Comparison of ENCODE assay signal across 8 cellular contexts in the genomic region with DNA sequence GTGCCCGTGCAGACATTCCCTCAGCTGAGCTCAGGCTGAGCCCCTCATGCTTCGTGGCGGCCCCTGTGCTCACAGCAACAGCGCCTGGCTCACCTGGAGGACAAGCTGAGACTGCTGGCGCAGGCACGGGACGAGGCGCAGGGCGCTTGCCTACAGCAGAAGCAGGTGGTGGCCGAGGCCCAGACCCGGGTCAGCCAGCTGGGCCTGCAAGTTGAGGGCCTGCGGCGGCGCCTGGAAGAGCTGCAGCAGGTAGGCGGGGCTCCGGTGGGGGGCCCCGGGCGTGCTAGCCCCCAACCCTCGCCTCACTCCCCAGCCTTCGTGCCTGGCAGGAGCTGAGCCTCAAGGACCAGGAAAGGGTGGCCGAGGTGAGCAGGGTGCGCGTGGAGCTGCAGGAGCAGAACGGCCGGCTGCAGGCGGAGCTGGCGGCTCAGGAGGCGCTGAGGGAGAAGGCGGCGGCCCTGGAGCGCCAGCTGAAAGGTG. TPM values are rescaled to one million over a fixed set of nuclear protein-coding genes. Genes with fewer than 3 reads are reported as not detected.
DNase-seq lines count a peak whose midpoint lies in the region; ATAC-seq and TF ChIP-seq lines count a peak whose summit lies in the region.

No MANE protein-coding gene starts in this region.

- TF ChIP-seq CTCF in HCT116 (IDR thresholded peaks at IDR 0.05 in 2 of 3, conservative IDR thresholded peaks at IDR 0.05 in 1 of 3; ENCODE audit: borderline replicate concordance in 1 of 3, insufficient read depth in 1 of 3, low read depth in 2 of 3, low read length in 2 of 3) (no peak), Peyer's patch (IDR thresholded peaks at IDR 0.05) (no peak), glutamatergic neuron (IDR thresholded peaks at IDR 0.05; ENCODE audit: partially characterized antibody, unreplicated experiment) (no peak), foreskin fibroblast (IDR thresholded peaks at IDR 0.05; ENCODE audit: low read depth, low read length) (no peak)

- H3K9ac ChIP-seq in HCT116 (ENCODE audit: low read length): peak overlapping the region; percentile 73
- no peak overlapping the region for H3K9ac ChIP-seq in skeletal muscle satellite cell (ENCODE audit: low read depth, low read length)

- H3K36me3 ChIP-seq in HCT116 (ENCODE audit: control insufficient read depth in 1 of 2, insufficient read depth in 2 of 2, low read length in 2 of 2) (peaks cover 0 to under 1% of the 10 kb centered on the region in 2 experiments; a peak in 1 of 4 replicates), Peyer's patch (no peaks in the 10 kb centered on the region), skeletal muscle satellite cell (ENCODE audit: insufficient read depth, low read length) (no peaks in the 10 kb centered on the region)

- H3K9me2 ChIP-seq in HCT116 (ENCODE audit: insufficient read depth): no peaks in the 10 kb centered on the region

- H3K9me3 ChIP-seq in HCT116 (ENCODE audit: control insufficient read depth in 1 of 2, insufficient read depth in 1 of 2, low read depth in 1 of 2, low read length in 2 of 2) (no peaks in the 10 kb centered on the region), Peyer's patch (no peaks in the 10 kb centered on the region), skeletal muscle satellite cell (replicated peaks; ENCODE audit: low read length) (no peaks in the 10 kb centered on the region)

- RAD21 ChIA-PET in HCT116 (lab: Charles Lee; ENCODE audit: low non-redundant PET in 1 of 2, low total read pairs in 2 of 2, uncharacterized antibody in 2 of 2, unreplicated experiment in 2 of 2): interaction anchor here (0.5 to 0.9 kb wide), 2 partner anchors 10 to 76 kb away, joined by 3 to 4 read pairs; no protein-coding TSS in a partner anchor

- no peak for TF ChIP-seq POLR2A in HCT116 (IDR thresholded peaks at IDR 0.05; ENCODE audit: borderline replicate concordance, extremely low read depth, insufficient read depth, insufficient read length)
- TF ChIP-seq POLR2A in Peyer's patch (IDR thresholded peaks at IDR 0.05): no peak

- DNase-seq in HCT116 (ENCODE audit: low read depth, low spot score) (no peak), Peyer's patch (no peak), glutamatergic neuron (no peak), KBM-7 (no peak), foreskin fibroblast (no peak), NCI-H1436 (lab: John Stamatoyannopoulos, UW) (no peak)
- DNase-seq in effector CD4-positive, alpha-beta T cell: no peak

- H3K9me3 Mint-ChIP-seq in glutamatergic neuron (ENCODE audit: unreplicated experiment): peaks cover 2% of the 10 kb centered on the region

- H3K27me3 ChIP-seq in HCT116 (ENCODE audit: insufficient read depth, low read length) (no peaks in the 10 kb centered on the region), Peyer's patch (no peaks in the 10 kb centered on the region), skeletal muscle satellite cell (ENCODE audit: control insufficient read depth, insufficient read depth, low read length) (no peaks in the 10 kb centered on the region)

- POLR2A ChIA-PET in HCT116 (lab: Charles Lee): interaction anchor here (1.0 to 1.8 kb wide), 5 partner anchors 8 to 199 kb away, joined by 3 to 4 read pairs (median 3); a partner anchor contains a TSS

- H2AFZ ChIP-seq in HCT116 (ENCODE audit: low read depth, low read length, poor library complexity, severe bottlenecking): no peak overlapping the region

- H3K4me3 ChIP-seq in HCT116 (replicated peaks in 1 of 2; ENCODE audit: low read depth in 1 of 2, low read length in 2 of 2) (peak overlapping the region; percentile 62 to 71; a peak in 2 of 4 replicates), Peyer's patch (peak overlapping the region in 3 of 4 donors; percentile 34 to 74 (median 64)), skeletal muscle satellite cell (ENCODE audit: low read length) (no peak overlapping the region), foreskin fibroblast (ENCODE audit: low read depth in 1 of 2, low read length in 2 of 2) (no peak overlapping the region)

- peaks cover 3% of the 10 kb centered on the region for H3K4me1 Mint-ChIP-seq in glutamatergic neuron (ENCODE audit: low read depth, unreplicated experiment)

- H3K27ac ChIP-seq in HCT116 (ENCODE audit: low read depth, low read length) (peak overlapping the region; percentile 93), Peyer's patch (peak overlapping the region in 1 of 4 donors; percentile 65)

- H3K27ac Mint-ChIP-seq in glutamatergic neuron (ENCODE audit: unreplicated experiment): no peak overlapping the region

- peaks cover 10% of the 10 kb centered on the region; the same call in 1 of the 2 replicates for H3K79me2 ChIP-seq in HCT116 (ENCODE audit: insufficient read depth, low read length)

- in situ Hi-C loops in KBM-7 (cut with MboI; ENCODE audit: low pct_unique_long_range_greater_than_20kb, low sequenced_read_pairs): no loop called here

- no peaks in the 10 kb centered on the region for H4K20me1 ChIP-seq in HCT116 (ENCODE audit: insufficient read depth)

- H3K4me2 ChIP-seq in HCT116 (ENCODE audit: low read length) (peak overlapping the region; percentile 99), skeletal muscle satellite cell (ENCODE audit: low read length) (peak overlapping the region; percentile 87)

- no peak for TF ChIP-seq RAD21 in HCT116 (IDR thresholded peaks at IDR 0.05; ENCODE audit: low read depth)

- CTCF ChIA-PET in HCT116 (lab: Charles Lee): interaction anchor here (0.8 to 3.0 kb wide), 17 partner anchors 9 to 746 kb away, joined by 3 to 39 read pairs (median 3); a partner anchor contains a TSS

- intact Hi-C loops in HCT116 (cut with micrococcal nuclease): loop anchor here (1.0 to 10.0 kb wide), 5 partner anchors 124 to 385 kb away; a partner anchor contains a TSS

- H3K4me3 Mint-ChIP-seq in glutamatergic neuron (ENCODE audit: unreplicated experiment): peak overlapping the region; percentile 67

- H3K4me1 ChIP-seq in HCT116 (ENCODE audit: control insufficient read depth in 1 of 2, insufficient read depth in 2 of 2, low read length in 2 of 2): peaks cover 10 to 43% of the 10 kb centered on the region in 2 experiments; a peak in 3 of 4 replicates
- H3K4me1 ChIP-seq in Peyer's patch: peaks cover 0 to 19% (median 9%) of the 10 kb centered on the region in 4 donors
- peaks cover 14% of the 10 kb centered on the region for H3K4me1 ChIP-seq in skeletal muscle satellite cell (ENCODE audit: control insufficient read depth, insufficient read depth, low read length)

- 0 out of 2 replicates have a peak, but pooled peaks have one; percentile 0 for ATAC-seq in HCT116

- BruUV-seq in HCT116 (replicated peaks; lab: Mats Ljungman, UMichigan): no TSS peak

- peaks cover 4% of the 10 kb centered on the region for H3K27me3 Mint-ChIP-seq in glutamatergic neuron (ENCODE audit: unreplicated experiment)

- no peaks in the 10 kb centered on the region for H3K36me3 Mint-ChIP-seq in glutamatergic neuron (ENCODE audit: unreplicated experiment)

TF ChIP-seq in HCT116, 20 proteins besides CTCF, POLR2A, EP300 and RAD21 (continues in another document):
- TF ChIP-seq, protein P1, sequence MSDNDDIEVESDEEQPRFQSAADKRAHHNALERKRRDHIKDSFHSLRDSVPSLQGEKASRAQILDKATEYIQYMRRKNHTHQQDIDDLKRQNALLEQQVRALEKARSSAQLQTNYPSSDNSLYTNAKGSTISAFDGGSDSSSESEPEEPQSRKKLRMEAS (IDR thresholded peaks at IDR 0.05): no peak
- TF ChIP-seq ZFX (IDR thresholded peaks at IDR 0.05): no peak; the same call in 1 of the 2 replicates
- no peak for TF ChIP-seq EZH2 (IDR thresholded peaks at IDR 0.05)
- TF ChIP-seq TCF7L2 (IDR thresholded peaks at IDR 0.05; ENCODE audit: borderline replicate concordance, extremely low read depth, insufficient read depth, insufficient read length): no peak
- TF ChIP-seq YY1 (IDR thresholded peaks at IDR 0.05; ENCODE audit: extremely low read depth, insufficient replicate concordance, low read depth, low read length): no peak
- no peak for TF ChIP-seq EGR1 (IDR thresholded peaks at IDR 0.05; ENCODE audit: low read depth)
- TF ChIP-seq EZH2phosphoT487 (IDR thresholded peaks at IDR 0.05; ENCODE audit: borderline replicate concordance): no peak

RNA-seq across cellular contexts. Expression of a gene that starts 1.4 kb away (rescaled TPM):
- total RNA-seq in HCT116 (2021; ENCODE audit: unreplicated experiment) (120 TPM), Peyer's patch (10 to 100 TPM in 2 of 4 donors, 1 to 10 TPM in 2; 4.6 to 20.6 (median 9.8) TPM), glutamatergic neuron (ENCODE audit: unreplicated experiment) (46.0 TPM)
- polyA plus RNA-seq in HCT116 (2012): 114 and 123 TPM in 2 replicates
- total RNA-seq in skeletal muscle satellite cell (2012; rRNA removed): 9.6 and 15.5 TPM in 2 replicates

RNA-seq across cellular contexts. Expression of a gene that starts 6.9 kb away (rescaled TPM):
- total RNA-seq in HCT116 (2021; ENCODE audit: unreplicated experiment) (40.1 TPM), Peyer's patch (10 to 100 TPM; 15.5 to 74.3 (median 23.1) TPM), glutamatergic neuron (ENCODE audit: unreplicated experiment) (29.6 TPM)
- 17.3 and 17.4 TPM in 2 replicates for polyA plus RNA-seq in HCT116 (2012)
- total RNA-seq in skeletal muscle satellite cell (2012; rRNA removed): 8.6 and 13.5 TPM in 2 replicates

RNA-seq across cellular contexts. Expression of a gene that starts 7.4 kb away (rescaled TPM):
- 184 TPM for total RNA-seq in HCT116 (2021; ENCODE audit: unreplicated experiment)
- polyA plus RNA-seq in HCT116 (2012): 149 and 157 TPM in 2 replicates
- 100 to 1,000 TPM in 2 of 4 donors, 10 to 100 TPM in 2; 49.1 to 123 (median 91.8) TPM for total RNA-seq in Peyer's patch
- 59.9 TPM for total RNA-seq in glutamatergic neuron (ENCODE audit: unreplicated experiment)
- 51.5 and 63.9 TPM in 2 replicates for total RNA-seq in skeletal muscle satellite cell (2012; rRNA removed)

RNA-seq across cellular contexts. Expression of a gene that starts 7.5 kb away (rescaled TPM):
- 306 TPM for total RNA-seq in HCT116 (2021; ENCODE audit: unreplicated experiment)
- 324 and 351 TPM in 2 replicates for polyA plus RNA-seq in HCT116 (2012)
- total RNA-seq in Peyer's patch: 100 to 1,000 TPM in 2 of 4 donors, 10 to 100 TPM in 2; 68.5 to 104 (median 86.8) TPM
- total RNA-seq in glutamatergic neuron (ENCODE audit: unreplicated experiment): 89.5 TPM
- total RNA-seq in skeletal muscle satellite cell (2012; rRNA removed): 49.1 and 63.1 TPM in 2 replicates

RNA-seq across cellular contexts. Expression of a gene that starts 21.6 kb away (rescaled TPM):
- total RNA-seq in HCT116 (2021; ENCODE audit: unreplicated experiment): 52.0 TPM
- polyA plus RNA-seq in HCT116 (2012): 53.5 and 62.2 TPM in 2 replicates
- total RNA-seq in Peyer's patch: 10 to 100 TPM; 42.9 to 65.7 (median 50.2) TPM
- 50.8 TPM for total RNA-seq in glutamatergic neuron (ENCODE audit: unreplicated experiment)
- 29.5 and 31.2 TPM in 2 replicates for total RNA-seq in skeletal muscle satellite cell (2012; rRNA removed)

Comparison
In these comparisons a context has a peak if more than half of its experiments do, and no peak if none do; other contexts are left out.
1. H3K4me3 ChIP-seq: peak in HCT116 (2 of 2) and Peyer's patch (3 of 4); none in skeletal muscle satellite cell (single experiment) and foreskin fibroblast (0 of 2).